Comparison of ENCODE assay signal across 8 cellular contexts in the genomic region with DNA sequence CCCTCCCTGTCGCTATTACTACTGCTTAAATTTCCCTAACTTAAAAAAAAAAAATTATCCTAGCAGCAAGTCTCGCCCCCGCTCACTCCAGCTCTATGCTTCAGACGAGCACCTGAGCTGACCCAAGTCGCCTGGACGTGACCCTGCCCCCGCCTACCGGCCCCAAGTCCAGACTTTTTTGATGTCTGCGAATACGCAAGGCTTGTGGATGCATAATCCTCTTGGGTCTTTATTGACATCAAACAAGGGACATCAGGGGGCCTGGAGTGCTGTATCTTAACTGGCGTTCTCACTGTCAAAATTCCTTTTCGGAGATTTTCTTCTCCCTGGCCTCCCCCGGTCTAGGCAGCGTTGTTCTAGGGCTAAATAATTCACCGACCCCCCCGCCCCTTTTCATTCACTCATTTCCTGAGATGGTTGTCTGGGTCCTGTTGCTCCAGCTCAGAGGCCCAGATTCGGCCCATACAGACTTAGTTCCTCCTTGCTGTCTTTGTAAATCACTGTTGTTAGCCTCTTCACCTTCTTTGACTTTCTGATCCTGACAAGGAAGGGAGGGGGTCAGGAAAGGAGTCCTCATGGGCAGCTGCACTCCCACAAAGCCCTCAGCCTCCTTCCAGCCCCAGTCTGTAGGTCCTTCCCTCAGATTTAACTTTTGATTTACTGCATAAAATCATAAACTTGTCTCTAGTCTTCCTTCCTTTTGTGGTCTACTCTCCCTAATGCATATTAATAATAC. TPM values are rescaled to one million over a fixed set of nuclear protein-coding genes. Genes with fewer than 3 reads are reported as not detected.
A peak's percentile ranks its signal among the peaks of the same experiment; 100 is the strongest.
DNase-seq lines count a peak whose midpoint lies in the region; ATAC-seq, FAIRE-seq and TF ChIP-seq lines count a peak whose summit lies in the region.

No MANE protein-coding gene starts in this region.

- peaks cover 49% of the 10 kb centered on the region for H3K27me3 Mint-ChIP-seq in progenitor cell of endocrine pancreas

- no peak overlapping the region for H3K18ac ChIP-seq in H1 (ENCODE audit: extremely low read depth, low read length)

- H3K4me1 Mint-ChIP-seq in progenitor cell of endocrine pancreas (ENCODE audit: low read depth), result peaks cover 10% of the 10 kb centered on the region

- H2AFZ ChIP-seq in OCI-LY1 (ENCODE audit: low read length) (0 out of 2 replicates have a peak overlapping the region, but pooled peaks have one; percentile 67), H1 (ENCODE audit: low read length) (no peak overlapping the region)

- TF ChIP-seq RAD21 in H1 (IDR thresholded peaks at IDR 0.05 in 1 of 2, conservative IDR thresholded peaks at IDR 0.05 in 1 of 2; ENCODE audit: low read depth in 2 of 2, low read length in 2 of 2), result no peak

- H4K5ac ChIP-seq in H1 (ENCODE audit: insufficient read length, low read depth, low read length), result no peak overlapping the region

- peak overlapping the region; percentile 52 for H3K27ac ChIP-seq in OCI-LY1 (ENCODE audit: low read depth, low read length, poor library complexity, severe bottlenecking)
- H3K27ac ChIP-seq in H1 (ENCODE audit: low read depth, low read length), result no peak overlapping the region

- CTCF ChIA-PET in H1 (lab: Charles Lee; ENCODE audit: partially characterized antibody), result interaction anchor here (0.6 to 4.6 kb wide), 16 partner anchors 8 to 340 kb away, joined by 3 to 37 read pairs (median 4); a partner anchor contains a TSS

- peaks cover 44% of the 10 kb centered on the region for H3K4me1 ChIP-seq in OCI-LY1 (ENCODE audit: insufficient read depth, low read length, severe bottlenecking)
- peaks cover 7 to 12% (median 10%) of the 10 kb centered on the region in 4 experiments for H3K4me1 ChIP-seq in H1 (replicated peaks in 1 of 4; ENCODE audit: control insufficient read depth in 3 of 4, insufficient read depth in 4 of 4, low read length in 3 of 4)

- H3K4ac ChIP-seq in H1 (replicated peaks; ENCODE audit: insufficient read length, low read depth, low read length), result no peak overlapping the region

- H3K27ac Mint-ChIP-seq in progenitor cell of endocrine pancreas, result peak overlapping the region; percentile 2

- POLR2A ChIA-PET in H1 (lab: Charles Lee; ENCODE audit: partially characterized antibody), result interaction anchor here (0.6 to 0.7 kb wide), 5 partner anchors 11 to 320 kb away, joined by 3 read pairs; no protein-coding TSS in a partner anchor

- FAIRE-seq in H1 (lab: Jason Lieb, UNC), result no peak

- no peak for TF ChIP-seq EP300 in H1 (IDR thresholded peaks at IDR 0.05; ENCODE audit: borderline replicate concordance in 1 of 2, low read depth in 2 of 2, low read length in 2 of 2)

- peaks cover 14% of the 10 kb centered on the region for H3K23me2 ChIP-seq in H1 (ENCODE audit: low read depth, low read length)

- no peak for TF ChIP-seq CTCF in OCI-LY1 (IDR thresholded peaks at IDR 0.05; ENCODE audit: low read length)
- TF ChIP-seq CTCF in H1 (IDR thresholded peaks at IDR 0.05; ENCODE audit: control extremely low read depth in 1 of 3, insufficient read depth in 1 of 3, low read depth in 1 of 3, low read length in 3 of 3), result no peak
- TF ChIP-seq CTCF in progenitor cell of endocrine pancreas (IDR thresholded peaks at IDR 0.05; ENCODE audit: unreplicated experiment), result no peak

- peaks cover 11% of the 10 kb centered on the region for H3K79me1 ChIP-seq in H1 (ENCODE audit: low read depth, low read length)

- no peak for ATAC-seq in HG03025 (IDR thresholded peaks at IDR 0.05; ENCODE audit: low FRiP score, unreplicated experiment)
- ATAC-seq in GM21526 (IDR thresholded peaks at IDR 0.05; ENCODE audit: low FRiP score, unreplicated experiment), result no peak

- H4K91ac ChIP-seq in H1 (replicated peaks; ENCODE audit: insufficient read length, low read length), result no peak overlapping the region

- no peak overlapping the region for H2BK5ac ChIP-seq in H1 (ENCODE audit: low read depth, low read length)

- no peak overlapping the region for H4K8ac ChIP-seq in H1 (ENCODE audit: extremely low read depth, insufficient read depth, low read length)

- H3K4me2 ChIP-seq in OCI-LY1 (ENCODE audit: low read length) (peak overlapping the region; percentile 82), H1 (ENCODE audit: insufficient read depth in 1 of 2, low read depth in 2 of 2, low read length in 2 of 2) (peak overlapping the region; percentile 92 to 93)

- H3K9ac ChIP-seq in OCI-LY1 (ENCODE audit: low read length) (peak overlapping the region; percentile 58), H1 (replicated peaks in 1 of 4; ENCODE audit: extremely low read depth in 1 of 4, low read depth in 3 of 4, low read length in 3 of 4) (no peak overlapping the region; a peak in 1 of 7 replicates)

- H3K23ac ChIP-seq in H1 (ENCODE audit: insufficient read length), result no peak overlapping the region

- H3K56ac ChIP-seq in H1 (replicated peaks; ENCODE audit: insufficient read length, low read depth, low read length), result no peak overlapping the region

- no peaks in the 10 kb centered on the region for H3K9me3 Mint-ChIP-seq in progenitor cell of endocrine pancreas (ENCODE audit: low read depth)

- no peaks in the 10 kb centered on the region for H3F3A ChIP-seq in OCI-LY1 (ENCODE audit: insufficient read depth, low read length)

- H3K4me3 Mint-ChIP-seq in progenitor cell of endocrine pancreas (ENCODE audit: low read depth), result peak overlapping the region; percentile 78

- H3K9me3 ChIP-seq in OCI-LY1 (ENCODE audit: low read length) (no peaks in the 10 kb centered on the region), H1 (ENCODE audit: insufficient read depth in 2 of 2, low read depth in 1 of 2, low read length in 1 of 2) (no peaks in the 10 kb centered on the region)

- in situ Hi-C loops in Caki2 (cut with HindIII; ENCODE audit: low pct_unique_long_range_greater_than_20kb, low sequenced_read_pairs), result no loop called here

- H3K36me3 ChIP-seq in OCI-LY1 (ENCODE audit: insufficient read depth, low read length), result no peaks in the 10 kb centered on the region
- H3K36me3 ChIP-seq in H1 (ENCODE audit: control insufficient read depth in 2 of 4, insufficient read depth in 4 of 4, low read length in 3 of 4), result no peaks in the 10 kb centered on the region

- no peak overlapping the region for H2BK15ac ChIP-seq in H1 (ENCODE audit: low read length)

- no peak overlapping the region for H2AK5ac ChIP-seq in H1 (ENCODE audit: low read depth, low read length)

- H3K79me2 ChIP-seq in OCI-LY1 (ENCODE audit: insufficient read depth, low read length) (no peaks in the 10 kb centered on the region), H1 (ENCODE audit: control insufficient read depth in 1 of 2, insufficient read depth in 2 of 2, low read length in 2 of 2) (peaks cover 7 to 26% of the 10 kb centered on the region in 2 experiments)

- DNase-seq in Caki2 (ENCODE audit: low read depth) (peak; percentile 31), H1 (ENCODE audit: low read depth in 1 of 2, low spot score in 2 of 2) (peak in 1 of 2 experiments; percentile 74), progenitor cell of endocrine pancreas (ENCODE audit: low spot score, unreplicated experiment) (no peak), NCI-H510A treated with DMSO at 0.1 percent for 48 hours (lab: John Stamatoyannopoulos, UW) (no peak), GM19238 (ENCODE audit: insufficient read length, low spot score) (no peak)

- TF ChIP-seq POLR2A in H1 (IDR thresholded peaks at IDR 0.05; ENCODE audit: control extremely low read depth in 1 of 2, low read depth in 2 of 2, low read length in 2 of 2), result no peak

- H3K36me3 Mint-ChIP-seq in progenitor cell of endocrine pancreas (ENCODE audit: insufficient read depth), result no peaks in the 10 kb centered on the region

- no peak overlapping the region for H3K14ac ChIP-seq in H1 (ENCODE audit: insufficient read length)

- 3% methylated on average over 16 of the region's 17 CpGs; no CpG with 5 or more reads in 1 of the 2 experiments for WGBS in H1 (ENCODE audit: extremely low coverage in 1 of 2, insufficient coverage in 1 of 2, insufficient read length in 1 of 2, insufficient replicate concordance in 2 of 2, low coverage in 1 of 2, low lambda C conversion rate in 2 of 2, missing lambda C conversion rate in 1 of 2), 2 experiments

- H2BK12ac ChIP-seq in H1 (ENCODE audit: low read depth, low read length), result no peak overlapping the region

- H3K9me2 ChIP-seq in OCI-LY1 (ENCODE audit: low read depth, low read length), result no peaks in the 10 kb centered on the region

- H2BK120ac ChIP-seq in H1 (replicated peaks; ENCODE audit: low read depth, low read length), result no peak overlapping the region

- H4K20me1 ChIP-seq in OCI-LY1 (ENCODE audit: insufficient read depth, low read length), result no peaks in the 10 kb centered on the region
- peaks cover 0 to 2% of the 10 kb centered on the region in 2 experiments for H4K20me1 ChIP-seq in H1 (replicated peaks in 1 of 2; ENCODE audit: control insufficient read depth in 1 of 2, insufficient read depth in 2 of 2, low read length in 2 of 2)

- H3K4me3 ChIP-seq in OCI-LY1 (ENCODE audit: low read depth, low read length, poor library complexity, severe bottlenecking) (peak overlapping the region; percentile 77), H1 (ENCODE audit: extremely low read depth in 1 of 4, insufficient read depth in 2 of 4, low read depth in 3 of 4, low read length in 4 of 4) (peak overlapping the region; percentile 45 to 74 (median 55))

- H2BK20ac ChIP-seq in H1 (ENCODE audit: low read length), result no peak overlapping the region

- H3K27me3 ChIP-seq in OCI-LY1 (ENCODE audit: insufficient read depth, low read length) (no peaks in the 10 kb centered on the region), H1 (replicated peaks in 1 of 4; ENCODE audit: control insufficient read depth in 3 of 4, extremely low read depth in 1 of 4, insufficient read depth in 3 of 4, low read length in 3 of 4) (peaks cover 0 to 15% (median 5%) of the 10 kb centered on the region in 4 experiments; a peak in 5 of 7 replicates)

RNA-seq across cellular contexts. Expression of a gene that starts 0.6 kb away (rescaled TPM):
- total RNA-seq in Caki2 (2014; rRNA removed; shearing (Covaris generic); ENCODE audit: low replicate concordance), result 8.7 and 15.2 TPM in 2 replicates
- total RNA-seq in H1 (2021; fragmentation: NEBNext Ultra II Directional; extraction: Animal tissue kit (Norgen Biotek cat#: 25700)), result 20.8 and 22.1 TPM in 2 replicates
- 5.4 and 11.0 TPM in 2 replicates for polyA plus RNA-seq in H1 (2011; rRNA removed)
- 9.7 TPM for polyA plus RNA-seq in H1 (2011; cell fraction: cytosol; rRNA removed)
- 38.0 TPM for polyA plus RNA-seq in H1 (2011; cell fraction: nucleus; rRNA removed)
- polyA plus RNA-seq in H1 (2012, experiment 1 of 2), result 13.2 to 16.4 TPM (median 13.8 TPM) in 4 replicates
- polyA plus RNA-seq in H1 (2012, experiment 2 of 2), result 3.2 TPM
- 19.9 TPM for polyA plus RNA-seq in H1 (2013, experiment 1 of 2)
- 17.6 TPM for polyA plus RNA-seq in H1 (2013, experiment 2 of 2)
- polyA minus RNA-seq in H1 (2011; rRNA and poly(A)+ RNA removed), result 28.0 and 31.2 TPM in 2 replicates
- polyA minus RNA-seq in H1 (2011; cell fraction: cytosol; rRNA and poly(A)+ RNA removed), result 11.9 TPM
- 29.2 TPM for polyA minus RNA-seq in H1 (2011; cell fraction: nucleus; rRNA and poly(A)+ RNA removed)
- total RNA-seq in progenitor cell of endocrine pancreas, result 8.7 and 11.0 TPM in 2 replicates

RNA-seq across cellular contexts. Expression of a gene that starts 17.6 kb away (rescaled TPM):
- total RNA-seq in Caki2 (2014; rRNA removed; shearing (Covaris generic); ENCODE audit: low replicate concordance), result 20.9 and 33.6 TPM in 2 replicates
- 24.2 and 26.2 TPM in 2 replicates for total RNA-seq in H1 (2021; fragmentation: NEBNext Ultra II Directional; extraction: Animal tissue kit (Norgen Biotek cat#: 25700))
- polyA plus RNA-seq in H1 (2011; rRNA removed), result 28.7 and 55.1 TPM in 2 replicates
- 27.5 TPM for polyA plus RNA-seq in H1 (2011; cell fraction: cytosol; rRNA removed)
- 34.3 TPM for polyA plus RNA-seq in H1 (2011; cell fraction: nucleus; rRNA removed)
- 24.5 to 28.7 TPM (median 26.8 TPM) in 4 replicates for polyA plus RNA-seq in H1 (2012, experiment 1 of 2)
- polyA plus RNA-seq in H1 (2012, experiment 2 of 2), result 26.6 TPM
- 15.1 TPM for polyA plus RNA-seq in H1 (2013, experiment 1 of 2)
- polyA plus RNA-seq in H1 (2013, experiment 2 of 2), result 15.9 TPM
- 25.0 and 34.0 TPM in 2 replicates for polyA minus RNA-seq in H1 (2011; rRNA and poly(A)+ RNA removed)
- 20.8 TPM for polyA minus RNA-seq in H1 (2011; cell fraction: cytosol; rRNA and poly(A)+ RNA removed)
- 33.3 TPM for polyA minus RNA-seq in H1 (2011; cell fraction: nucleus; rRNA and poly(A)+ RNA removed)
- total RNA-seq in progenitor cell of endocrine pancreas, result 63.3 and 66.1 TPM in 2 replicates
